8 cellular contexts compared by ENCODE assay signal in genomic region chr16:75566040-75566888, GRCh38. TPM values are rescaled to one million over a fixed set of nuclear protein-coding genes. Genes with fewer than 3 reads are reported as not detected.
DNase-seq lines count a peak whose midpoint lies in the region; ATAC-seq lines count a peak whose summit lies in the region.

GABARAPL2 (plus strand) TSS chr16:75566379; CDS start chr16:75566487, 108 bp downstream.

- peak; percentile 87 to 95 (median 91) for DNase-seq in CD4-positive, alpha-beta memory T cell
- DNase-seq in HPDE6-E6E7 (ENCODE audit: extremely low spot score): peak; percentile 85
- DNase-seq in NK-92 treated with Interleukin-12 subunit alpha and Interleukin-12 subunit beta, amount 100 ng/mL, for 24 hours (lab: John Stamatoyannopoulos, UW): peak; percentile 66
- peak; percentile 79 to 82 for DNase-seq in activated CD8-positive, alpha-beta memory T cell treated with anti-CD3 and anti-CD28 coated beads for 4 hours (ENCODE audit: low read depth in 2 of 2)
- peak; percentile 85 for DNase-seq in effector memory CD4-positive, alpha-beta T cell
- DNase-seq in memory B cell (ENCODE audit: low spot score in 2 of 2): peak; percentile 97 to 99
- DNase-seq in stimulated activated CD8-positive, alpha-beta memory T cell treated with anti-CD3 and anti-CD28 coated beads, Interleukin-12 subunit alpha, Interleukin-12 subunit beta, amount 100 ng/mL, for 1 hour (ENCODE audit: low read depth): peak; percentile 87

- H3K27ac Mint-ChIP-seq in CD4-positive, alpha-beta memory T cell: peak within 1 kb of the TSS; percentile 84 to 100 (median 97)
- peak within 1 kb of the TSS; percentile 99 for H3K27ac Mint-ChIP-seq in memory B cell

- H3K27ac ChIP-seq in CD4-positive, alpha-beta memory T cell (ENCODE audit: low read depth, low read length): peak within 1 kb of the TSS; percentile 82
- H3K27ac ChIP-seq in effector memory CD4-positive, alpha-beta T cell (ENCODE audit: insufficient read depth, low read length, poor library complexity, severe bottlenecking): peak within 1 kb of the TSS; percentile 83

- intact Hi-C loops in CD4-positive, alpha-beta memory T cell (cut with micrococcal nuclease): loop anchor here (1.0 to 10.0 kb wide), 7 partner anchors 10 to 961 kb away; partner anchors contain the start of genes ADAT1, CFDP1, GLG1 and KARS1

- CTCF ChIA-PET in CD4-positive, alpha-beta memory T cell (lab: Charles Lee; ENCODE audit: partially characterized antibody): interaction anchor here (0.7 to 3.4 kb wide), 9 partner anchors 10 to 198 kb away, joined by 3 to 14 read pairs (median 8); partner anchors contain the start of genes KARS1, TERF2IP and TMEM231

- peaks cover 20% of the 10 kb centered on the region for H3K36me3 ChIP-seq in CD4-positive, alpha-beta memory T cell (ENCODE audit: insufficient read depth, low read length)
- H3K36me3 ChIP-seq in effector memory CD4-positive, alpha-beta T cell (ENCODE audit: control insufficient read depth, insufficient read depth, low read length): peaks cover 16% of the 10 kb centered on the region

- peak within 1 kb of the TSS; percentile 89 to 100 (median 97) for H3K4me3 Mint-ChIP-seq in CD4-positive, alpha-beta memory T cell
- peak within 1 kb of the TSS; percentile 89 for H3K4me3 Mint-ChIP-seq in memory B cell

- POLR2A ChIA-PET in CD4-positive, alpha-beta memory T cell (lab: Charles Lee; ENCODE audit: partially characterized antibody): interaction anchor here (0.6 to 5.7 kb wide), 13 partner anchors 10 to 1625 kb away, joined by 3 to 69 read pairs (median 6); partner anchors contain the start of genes ADAT1, CFDP1, KARS1 and MON1B

- H3K4me3 ChIP-seq in CD4-positive, alpha-beta memory T cell (ENCODE audit: low read length in 2 of 2): peak within 1 kb of the TSS; percentile 68 to 100
- peak within 1 kb of the TSS; percentile 97 for H3K4me3 ChIP-seq in effector memory CD4-positive, alpha-beta T cell (ENCODE audit: insufficient read depth, low read depth, low read length, poor library complexity, severe bottlenecking)

- peaks cover 26 to 57% (median 39%) of the 10 kb centered on the region in 4 donors for H3K4me1 Mint-ChIP-seq in CD4-positive, alpha-beta memory T cell
- H3K4me1 Mint-ChIP-seq in memory B cell: peaks cover 23% of the 10 kb centered on the region

- H3K27me3 ChIP-seq in CD4-positive, alpha-beta memory T cell (ENCODE audit: insufficient read depth, low read length): no peaks in the 10 kb centered on the region
- no peaks in the 10 kb centered on the region for H3K27me3 ChIP-seq in effector memory CD4-positive, alpha-beta T cell (replicated peaks; ENCODE audit: control insufficient read depth, insufficient read depth, low read length, poor library complexity, severe bottlenecking)

- H3K27me3 Mint-ChIP-seq in CD4-positive, alpha-beta memory T cell: peaks cover 0 to 7% of the 10 kb centered on the region in 2 donors
- peaks cover 2% of the 10 kb centered on the region for H3K27me3 Mint-ChIP-seq in memory B cell

- H3K36me3 Mint-ChIP-seq in CD4-positive, alpha-beta memory T cell: peaks cover 2 to 38% of the 10 kb centered on the region in 2 donors
- H3K36me3 Mint-ChIP-seq in memory B cell: peaks cover 3% of the 10 kb centered on the region

- peaks cover 0 to 3% (median 0%) of the 10 kb centered on the region in 8 donors for H3K9me3 Mint-ChIP-seq in CD4-positive, alpha-beta memory T cell
- H3K9me3 Mint-ChIP-seq in memory B cell: no peaks in the 10 kb centered on the region

- no peaks in the 10 kb centered on the region for H3K9me3 ChIP-seq in CD4-positive, alpha-beta memory T cell (ENCODE audit: control insufficient read depth in 1 of 2, low read length in 2 of 2)
- H3K9me3 ChIP-seq in effector memory CD4-positive, alpha-beta T cell (ENCODE audit: control insufficient read depth, low read length): no peaks in the 10 kb centered on the region

- peaks cover 48% of the 10 kb centered on the region for H3K4me1 ChIP-seq in CD4-positive, alpha-beta memory T cell (ENCODE audit: insufficient read depth, low read length)
- H3K4me1 ChIP-seq in effector memory CD4-positive, alpha-beta T cell (ENCODE audit: control insufficient read depth, insufficient read depth, low read length, poor library complexity, severe bottlenecking): peaks cover 17% of the 10 kb centered on the region

- peak; percentile 70 for ATAC-seq in GM19467 (IDR thresholded peaks at IDR 0.05; ENCODE audit: unreplicated experiment)
- ATAC-seq in memory B cell (ENCODE audit: low read depth): peak; percentile 65

RNA-seq across cellular contexts. Expression of gene GABARAPL2, which starts in this region (rescaled TPM):
- 100 to 1,000 TPM in 1 of 2 experiments, 10 to 100 TPM in 1; 91.9 to 100 TPM for total RNA-seq in CD4-positive, alpha-beta memory T cell
- polyA plus RNA-seq in CD4-positive, alpha-beta memory T cell: 100 to 1,000 TPM; 277 to 285 TPM

Comparison
In these comparisons a context has a peak if more than half of its experiments do, and no peak if none do; other contexts are left out.
1. Peak in every context shown above with its lines: DNase-seq, ATAC-seq, H3K4me3 ChIP-seq and H3K27ac ChIP-seq.